ENCODE assay signal across 13 cellular contexts in the genomic region with DNA sequence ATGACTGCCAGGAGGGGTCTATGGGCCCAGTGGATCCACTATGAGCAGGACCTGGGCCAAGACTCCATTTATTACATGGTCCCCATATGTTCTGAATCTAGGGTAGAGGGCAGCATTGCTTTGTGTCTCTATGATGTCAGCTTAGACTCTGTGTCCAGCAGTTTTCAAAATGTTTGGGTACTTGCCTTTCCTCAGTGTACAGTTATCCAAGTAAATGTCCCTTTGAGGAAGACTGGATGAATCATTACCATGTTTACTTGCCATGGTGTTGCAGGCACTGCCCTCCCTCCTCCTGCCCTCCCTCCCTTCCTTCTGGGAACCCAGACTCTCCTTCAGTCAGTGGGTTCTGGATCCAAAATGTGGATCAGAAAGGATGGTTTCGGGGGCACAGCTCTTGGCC.
"Had no signal": no experiment of that assay in that cellular context is flagged by ENCODE, and none has a peak within 500 bp of the region (broad histone marks: within the 10 kb centered on the region; RNA-seq: fewer than 3 reads in every experiment).

No MANE protein-coding gene starts in this region.

- ATAC-seq: activated CD8-positive, alpha-beta T cell treated with anti-CD3 and anti-CD28 coated beads for 36 hours; activated T-cell treated with anti-CD3 and anti-CD28 coated beads, Interleukin-2, amount 50 U/mL, for 4 hours; gastroesophageal sphincter had no signal

- DNase-seq: activated CD4-positive, alpha-beta T cell treated with anti-CD3 and anti-CD28 coated beads for 1 hour; activated CD4-positive, alpha-beta T cell treated with anti-CD3 and anti-CD28 coated beads, Interleukin-2, amount 10 ng/mL, durations not matched to agents 7 days and 5 days; activated CD8-positive, alpha-beta T cell treated with anti-CD3 and anti-CD28 coated beads for 36 hours; activated naive CD8-positive, alpha-beta T cell treated with anti-CD3 and anti-CD28 coated beads, Interleukin-2, amount 50 U/mL, for 24 hours; activated T-cell treated with anti-CD3 and anti-CD28 coated beads, Interleukin-2, amount 50 U/mL, for 4 hours; amygdala; midbrain; naive thymus-derived CD8-positive, alpha-beta T cell; nucleus accumbens; spleen; stimulated activated naive CD4-positive, alpha-beta T cell; thyroid gland had no signal
